In genomic region chr1:39243302-39243701, GRCh38 we compare ENCODE assay signal across 27 cellular contexts.
"Had no signal": no experiment of that assay in that cellular context is flagged by ENCODE, and none has a peak within 500 bp of the region (broad histone marks: within the 10 kb centered on the region; RNA-seq: fewer than 3 reads in every experiment).

No MANE protein-coding gene starts in this region.

- ATAC-seq: gastrocnemius medialis, left colon, right lobe of liver had no signal

- H3K9me3 Mint-ChIP-seq: memory B cell, neural crest cell had no signal

- DNase-seq: activated CD4-positive, alpha-beta T cell treated with anti-CD3 and anti-CD28 coated beads, Interleukin-2, amount 50 U/mL, for 1 hour; activated CD4-positive, CD25-positive, alpha-beta regulatory T cell treated with anti-CD3 and anti-CD28 coated beads, Interleukin-2, amount 50 U/mL, for 72 hours; activated CD8-positive, alpha-beta memory T cell treated with anti-CD3 and anti-CD28 coated beads for 24 hours; activated CD8-positive, alpha-beta memory T cell treated with anti-CD3 and anti-CD28 coated beads, Interleukin-2, amount 50 U/mL, for 4 hours; activated gamma-delta T cell; activated naive CD4-positive, alpha-beta T cell treated with anti-CD3 and anti-CD28 coated beads, Interleukin-2, amount 50 U/mL, for 16 hours; aorta; central memory CD4-positive, alpha-beta T cell; colonic mucosa; dorsolateral prefrontal cortex; esophagus squamous epithelium; gastrocnemius medialis; head of caudate nucleus; hypothalamus; islet precursor cell; left colon; occipital lobe; right lobe of liver; stimulated activated CD4-positive, alpha-beta T cell treated with anti-CD3 and anti-CD28 coated beads, Interleukin-1b, Interleukin-23, amount 100 ng/mL, for 48 hours; SW 1271; transverse colon; uterus had no signal

- H3K27ac ChIP-seq: colonic mucosa, esophagus squamous epithelium, gastrocnemius medialis, right lobe of liver, skin epidermis, transverse colon, uterus, VCaP had no signal

- H3K4me3 Mint-ChIP-seq: brain, memory B cell, neural crest cell had no signal

- H3K4me1 ChIP-seq: colonic mucosa, gastrocnemius medialis, right lobe of liver, uterus had no signal

- H3K27ac Mint-ChIP-seq: memory B cell had no signal

- H3K4me3 ChIP-seq: colonic mucosa, dorsolateral prefrontal cortex, esophagus squamous epithelium, gastrocnemius medialis, right lobe of liver, skin epidermis, transverse colon, uterus had no signal

- H3K4me1 Mint-ChIP-seq: neural crest cell had no signal

- H3K27me3 ChIP-seq: colonic mucosa, dorsolateral prefrontal cortex, esophagus squamous epithelium, gastrocnemius medialis, right lobe of liver, transverse colon, uterus had no signal

- H3K36me3 ChIP-seq: colonic mucosa, esophagus squamous epithelium, gastrocnemius medialis, right lobe of liver, transverse colon, uterus had no signal

- H3K9me3 ChIP-seq: colonic mucosa, esophagus squamous epithelium, gastrocnemius medialis, right lobe of liver, transverse colon, uterus had no signal

- H3K27me3 Mint-ChIP-seq: brain, memory B cell had no signal
